Comparison of ENCODE assay signal across 8 cellular contexts in the genomic region with DNA sequence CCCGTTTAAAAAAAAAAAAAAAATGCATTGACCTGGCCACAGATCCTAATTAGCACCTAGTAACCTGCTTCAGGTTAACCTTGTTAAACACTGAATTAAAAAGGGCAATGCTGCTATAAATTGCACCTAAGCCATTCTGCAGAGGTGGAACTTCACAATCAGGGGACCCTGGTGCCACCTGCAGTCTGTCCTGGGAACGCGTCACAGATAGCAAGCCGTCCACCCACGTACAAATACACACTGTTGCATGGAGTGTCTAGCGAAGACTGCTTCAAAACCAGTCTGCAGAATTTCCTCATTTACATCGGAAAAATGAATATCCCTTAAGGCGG.
DNase-seq lines count a peak whose midpoint lies in the region; FAIRE-seq and TF ChIP-seq lines count a peak whose summit lies in the region.

No MANE protein-coding gene starts in this region.

- H3K9me3 ChIP-seq in ovary, result no peaks in the 10 kb centered on the region

- WGBS in ovary, 3 donors, result 0 to 1% (median 1%) methylated on average over 8 of the region's 8 CpGs

- no peak for TF ChIP-seq POLR2A in NB4 (IDR thresholded peaks at IDR 0.05; ENCODE audit: extremely low read depth, insufficient read length)
- no peak for TF ChIP-seq POLR2A in ovary (IDR thresholded peaks at IDR 0.05)

- TF ChIP-seq CTCF in HFF-Myc (IDR thresholded peaks at IDR 0.05; ENCODE audit: low read depth, low read length, missing control alignments) (no peak), NB4 (IDR thresholded peaks at IDR 0.05; ENCODE audit: low read depth, low read length) (peak; percentile 55), ovary (IDR thresholded peaks at IDR 0.05) (no peak)

- H3K27me3 ChIP-seq in ovary, result no peaks in the 10 kb centered on the region

- no peak for TF ChIP-seq EP300 in ovary (IDR thresholded peaks at IDR 0.05)

- H3K4me1 ChIP-seq in ovary (ENCODE audit: insufficient read depth), result no peaks in the 10 kb centered on the region

- H3K36me3 ChIP-seq in ovary, result no peaks in the 10 kb centered on the region

- H3K4me3 ChIP-seq in HFF-Myc (replicated peaks; ENCODE audit: low read depth, low read length) (peak overlapping the region; percentile 55), NB4 (ENCODE audit: low read depth, low read length) (peak overlapping the region; percentile 66), ovary (peak overlapping the region; percentile 39)

- FAIRE-seq in frontal cortex (lab: Jason Lieb, UNC), result no peak

- intact Hi-C loops in ovary (cut with DNase I), result no loop called here

- H3K27ac ChIP-seq in ovary, result no peak overlapping the region

- DNase-seq in stimulated activated CD4-positive, alpha-beta T cell treated with anti-CD3 and anti-CD28 coated beads, Interleukin-12 subunit alpha, Interleukin-12 subunit beta, amount 100 ng/mL, for 4 hours, result peak; percentile 8
- DNase-seq in stimulated activated CD4-positive, alpha-beta T cell treated with anti-CD3 and anti-CD28 coated beads, Interleukin-4, amount 100 ng/mL, for 1 hour, result no peak
- DNase-seq in HFF-Myc (ENCODE audit: extremely low read depth, low read depth) (no peak), NB4 (ENCODE audit: low read depth) (no peak), frontal cortex (ENCODE audit: low spot score in 2 of 2) (peak; percentile 55 to 57), ovary (no peak), hepatic stellate cell (ENCODE audit: low spot score) (no peak)
- peak; percentile 16 to 20 for DNase-seq in activated CD4-positive, alpha-beta T cell treated with anti-CD3 and anti-CD28 coated beads, Interleukin-2, amount 50 U/mL, for 4 hours

Comparison
In these comparisons a context has a peak if more than half of its experiments do, and no peak if none do; other contexts are left out.
1. DNase-seq: peak in stimulated activated CD4-positive, alpha-beta T cell treated with anti-CD3 and anti-CD28 coated beads, Interleukin-12 subunit alpha, Interleukin-12 subunit beta, amount 100 ng/mL, for 4 hours (single experiment), activated CD4-positive, alpha-beta T cell treated with anti-CD3 and anti-CD28 coated beads, Interleukin-2, amount 50 U/mL, for 4 hours (2 of 2) and frontal cortex (2 of 2); none in stimulated activated CD4-positive, alpha-beta T cell treated with anti-CD3 and anti-CD28 coated beads, Interleukin-4, amount 100 ng/mL, for 1 hour (single experiment), HFF-Myc (single experiment), NB4 (single experiment), ovary (0 of 5) and hepatic stellate cell (single experiment).
2. Peak in every context shown above with its lines, with median percentiles within 50 percentile points of each other: H3K4me3 ChIP-seq.